ENCODE assay signal across 1 cellular context in genomic region chr2:11872948-11873269, GRCh38.
TF ChIP-seq lines count a peak whose summit lies in the region.

No MANE protein-coding gene starts in this region.

TF ChIP-seq in K562, 482 proteins besides CTCF, POLR2A, EP300 and RAD21 (continued from another document):
- TF ChIP-seq GTF3C2 (IDR thresholded peaks at IDR 0.05; ENCODE audit: borderline replicate concordance, extremely low read depth, insufficient read length) (no peak), CBX8 (IDR thresholded peaks at IDR 0.05; ENCODE audit: borderline replicate concordance, extremely low read depth, low read depth, low read length, poor library complexity, severe bottlenecking) (no peak), HNRNPH1 (optimal IDR thresholded peaks at IDR 0.05; ENCODE audit: low read depth, low read length) (no peak), HNRNPK (IDR thresholded peaks at IDR 0.05; ENCODE audit: low read depth, low read length, poor library complexity, severe bottlenecking) (no peak), ZNF41 (CRISPR knock-in tag; conservative IDR thresholded peaks at IDR 0.05) (no peak), RCOR1 (IDR thresholded peaks at IDR 0.05; ENCODE audit: borderline replicate concordance in 1 of 2, low read depth in 2 of 2, low read length in 2 of 2) (no peak), NFE2 (IDR thresholded peaks at IDR 0.05; ENCODE audit: low read depth) (no peak)
